12 cellular contexts compared by ENCODE assay signal in the genomic region with DNA sequence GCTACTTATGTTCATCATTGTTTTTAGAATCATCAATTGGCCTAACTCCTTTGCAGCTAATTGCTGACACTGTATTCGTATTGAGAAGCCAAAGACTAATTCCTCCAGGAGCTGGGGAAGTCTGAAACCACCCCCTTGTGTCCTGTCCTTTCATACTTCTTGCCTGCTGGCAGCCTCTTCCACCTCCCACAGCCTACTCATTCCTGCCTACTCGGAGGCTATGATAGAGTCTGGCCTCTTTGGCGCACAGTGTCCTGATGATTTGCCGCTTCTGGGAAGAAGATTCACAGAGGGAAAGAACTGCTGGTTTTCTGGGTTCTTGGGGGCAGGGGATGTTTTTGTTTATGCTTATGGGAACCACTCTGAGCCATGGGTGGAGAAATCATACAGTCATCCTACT. TPM values are rescaled to one million over a fixed set of nuclear protein-coding genes. Genes with fewer than 3 reads are reported as not detected.
A peak's percentile ranks its signal among the peaks of the same experiment; 100 is the strongest.
DNase-seq lines count a peak whose midpoint lies in the region; ATAC-seq and TF ChIP-seq lines count a peak whose summit lies in the region.
"Had no signal": no experiment of that assay in that cellular context is flagged by ENCODE, and none has a peak within 500 bp of the region (broad histone marks: within the 10 kb centered on the region; RNA-seq: fewer than 3 reads in every experiment).

No MANE protein-coding gene starts in this region.

- H4K20me1 ChIP-seq in GM23248 (ENCODE audit: insufficient read depth): peaks cover 5% of the 10 kb centered on the region

- WGBS in GM23248 (ENCODE audit: low coverage in 1 of 2, low lambda C conversion rate in 2 of 2, missing lambda C conversion rate in 2 of 2), 2 experiments: 7% methylated on average over 4 of the region's 4 CpGs

- peaks cover 57% of the 10 kb centered on the region for H3F3A ChIP-seq in GM23248 (ENCODE audit: insufficient read depth)

- H3K4me3 ChIP-seq in GM23248 (peak overlapping the region; percentile 28), adipocyte (ENCODE audit: low read length) (peak overlapping the region; percentile 54), neutrophil (ENCODE audit: low read depth in 1 of 2, low read length in 1 of 2) (peak overlapping the region; percentile 46 to 54)

- H3K9me2 ChIP-seq in GM23248 (ENCODE audit: insufficient read depth): no peaks in the 10 kb centered on the region

- peak; percentile 66 for DNase-seq in CD1c-positive myeloid dendritic cell (ENCODE audit: extremely low spot score)
- DNase-seq in GM23248: peak; percentile 87
- DNase-seq in adipocyte (ENCODE audit: low read depth): no peak
- DNase-seq in activated CD4-positive, CD25-positive, alpha-beta regulatory T cell treated with anti-CD3 and anti-CD28 coated beads, Interleukin-2, amount 50 U/mL, for 72 hours: no peak
- no peak for DNase-seq in NCI-H2029 (lab: John Stamatoyannopoulos, UW)
- DNase-seq: GOT3; NCI-H1105; NCI-H748 treated with DMSO at 0.1 percent for 48 hours; stimulated activated CD8-positive, alpha-beta memory T cell treated with anti-CD3 and anti-CD28 coated beads, Interleukin-4, amount 100 ng/mL, for 48 hours had no signal

- peak overlapping the region; percentile 52 for H3K4me2 ChIP-seq in GM23248 (ENCODE audit: unreplicated experiment)

- H3K9me3 ChIP-seq in GM23248 (ENCODE audit: low read depth): no peaks in the 10 kb centered on the region
- no peaks in the 10 kb centered on the region for H3K9me3 ChIP-seq in adipocyte (ENCODE audit: control insufficient read depth, low read length)
- no peaks in the 10 kb centered on the region for H3K9me3 ChIP-seq in neutrophil

- no peak for TF ChIP-seq CTCF in neutrophil (IDR thresholded peaks at IDR 0.05)

- no peaks in the 10 kb centered on the region for H3K27me3 ChIP-seq in GM23248 (replicated peaks; ENCODE audit: insufficient read depth)
- H3K27me3 ChIP-seq in adipocyte (replicated peaks; ENCODE audit: control insufficient read depth, insufficient read depth, low read length): no peaks in the 10 kb centered on the region
- H3K27me3 ChIP-seq in neutrophil: no peaks in the 10 kb centered on the region

- H3K4me1 ChIP-seq in GM23248 (ENCODE audit: insufficient read depth) (peaks cover 24% of the 10 kb centered on the region), adipocyte (ENCODE audit: control insufficient read depth, insufficient read depth, low read length) (peaks cover 35% of the 10 kb centered on the region), neutrophil (ENCODE audit: control insufficient read depth in 1 of 2, insufficient read depth in 1 of 2, low read depth in 1 of 2, low read length in 1 of 2) (peaks cover 78 to 81% of the 10 kb centered on the region in 2 experiments)

- H3K9ac ChIP-seq in GM23248 (peak overlapping the region; percentile 45), adipocyte (ENCODE audit: low read length) (peak overlapping the region; percentile 41)

- in situ Hi-C loops in GM23248 (cut with MboI): no loop called here

- H2AFZ ChIP-seq in GM23248: no peak overlapping the region

- H3K79me2 ChIP-seq in GM23248 (ENCODE audit: insufficient read depth): peaks cover 93% of the 10 kb centered on the region

- ATAC-seq in GM18498 (IDR thresholded peaks at IDR 0.05; ENCODE audit: unreplicated experiment): no peak
- ATAC-seq in GM21786 (IDR thresholded peaks at IDR 0.05; ENCODE audit: unreplicated experiment): no peak

- H3K27ac ChIP-seq in GM23248 (peak overlapping the region; percentile 80), neutrophil (peak overlapping the region; percentile 91)

- peaks cover 11% of the 10 kb centered on the region; the same call in 1 of the 2 replicates for H3K36me3 ChIP-seq in GM23248 (ENCODE audit: low read depth)
- peaks cover 11% of the 10 kb centered on the region for H3K36me3 ChIP-seq in adipocyte (ENCODE audit: control insufficient read depth, insufficient read depth, low read length, severe bottlenecking)
- H3K36me3 ChIP-seq in neutrophil: no peaks in the 10 kb centered on the region

RNA-seq across cellular contexts. Expression of a gene that starts 21.9 kb away (rescaled TPM):
- total RNA-seq in GM23248 (2014; rRNA removed; shearing (Covaris generic)): not detected in 2 replicates
- not detected in 2 replicates for polyA plus RNA-seq in GM23248 (2016; fragmentation: Nextera tagmentation; extraction: Ambion mirVana)

Comparison
In these comparisons a context has a peak if more than half of its experiments do, and no peak if none do; other contexts are left out.
1. DNase-seq: peak in CD1c-positive myeloid dendritic cell (single experiment) and GM23248 (single experiment); none in adipocyte (single experiment), activated CD4-positive, CD25-positive, alpha-beta regulatory T cell treated with anti-CD3 and anti-CD28 coated beads, Interleukin-2, amount 50 U/mL, for 72 hours (single experiment) and NCI-H2029 (single experiment).
2. Peak in every context shown above with its lines, with median percentiles within 50 percentile points of each other: H3K4me3 ChIP-seq.